In the genomic region with DNA sequence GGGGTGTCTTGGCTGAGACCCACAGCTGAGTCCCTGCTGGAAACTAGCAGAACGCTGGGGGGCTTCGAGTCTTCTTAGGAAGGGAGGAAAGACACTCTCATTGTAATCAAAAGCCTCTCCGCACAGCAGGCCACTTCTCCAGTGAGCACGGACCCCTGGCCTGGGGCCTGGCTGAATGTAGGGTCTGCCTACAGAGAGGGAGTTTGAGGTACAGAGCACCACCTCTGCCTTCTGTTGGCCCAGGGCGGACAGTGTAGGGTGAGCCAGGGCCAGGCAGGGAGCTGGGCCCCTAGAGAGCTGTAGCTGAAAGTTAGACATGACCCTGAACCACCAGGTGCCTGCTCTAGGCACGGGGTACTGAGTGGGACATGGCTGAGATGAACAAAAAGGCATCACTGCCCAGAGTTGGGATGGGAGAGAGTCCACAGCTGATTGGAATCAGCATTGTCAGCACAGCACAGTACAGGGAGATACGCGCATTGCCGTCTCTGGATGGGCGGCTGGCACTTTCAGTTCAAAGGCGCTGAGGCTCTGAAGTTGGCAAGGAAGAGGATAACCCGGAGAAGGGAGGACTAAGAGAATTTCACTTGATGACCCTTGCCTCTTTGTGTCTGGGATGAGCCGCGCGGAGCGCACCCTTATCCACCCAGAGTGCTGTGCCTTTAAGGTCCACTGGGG, we compare ENCODE assay signal across 8 cellular contexts. TPM values are rescaled to one million over a fixed set of nuclear protein-coding genes. Genes with fewer than 3 reads are reported as not detected.
DNase-seq lines count a peak whose midpoint lies in the region; ATAC-seq and TF ChIP-seq lines count a peak whose summit lies in the region.

No MANE protein-coding gene starts in this region.

- H3K27me3 ChIP-seq in hepatocyte = peaks cover 62% of the 10 kb centered on the region

- H3K36me3 ChIP-seq in HEK293 (ENCODE audit: control insufficient read depth in 2 of 2, insufficient read depth in 1 of 2, low read length in 2 of 2) (no peaks in the 10 kb centered on the region), hepatocyte (replicated peaks; ENCODE audit: insufficient read depth, low read depth) (no peaks in the 10 kb centered on the region)

- H3K4me2 ChIP-seq in hepatocyte = peak overlapping the region; percentile 100

- H3K9me3 ChIP-seq in HEK293 (ENCODE audit: control insufficient read depth, insufficient read depth, low read depth, low read length) (no peaks in the 10 kb centered on the region), T-helper 17 cell (ENCODE audit: control insufficient read depth, low read length, poor library complexity, severe bottlenecking) (no peaks in the 10 kb centered on the region), hepatocyte (ENCODE audit: low read depth) (no peaks in the 10 kb centered on the region)

- TF ChIP-seq CTCF in GM13977 (IDR thresholded peaks at IDR 0.05; ENCODE audit: extremely low read depth, insufficient read depth, missing control alignments) (peak; percentile 63), HEK293 (tag by site-specific recombination; IDR thresholded peaks at IDR 0.05) (no peak), hepatocyte (IDR thresholded peaks at IDR 0.05; ENCODE audit: poor library complexity) (no peak)

- peaks cover 15% of the 10 kb centered on the region for H3K4me1 Mint-ChIP-seq in T-helper 17 cell

- H3K27me3 Mint-ChIP-seq in T-helper 17 cell = peaks cover 55% of the 10 kb centered on the region

- CTCF ChIA-PET in HEK293 (lab: Yijun Ruan, JAX) = interaction anchor here (0.5 to 11.4 kb wide), 7 partner anchors 21 to 378 kb away, joined by 3 to 319 read pairs (median 5); no protein-coding TSS in a partner anchor

- peak; percentile 10 for ATAC-seq in T-helper 17 cell

- H3K27ac Mint-ChIP-seq in T-helper 17 cell = no peak overlapping the region

- in situ Hi-C loops in GM13977 (cut with MboI; ENCODE audit: low pct_unique_long_range_greater_than_20kb, low sequenced_read_pairs, unreplicated experiment) = loop anchor here (10.0 to 25.0 kb wide), 2 partner anchors 272 to 369 kb away; no protein-coding TSS in a partner anchor

- no peaks in the 10 kb centered on the region for H3K79me2 ChIP-seq in hepatocyte

- 36% methylated on average over 16 of the region's 16 CpGs for WGBS in hepatocyte (ENCODE audit: low lambda C conversion rate, missing lambda C conversion rate)

- H3K4me1 ChIP-seq in HEK293 (ENCODE audit: control insufficient read depth, insufficient read depth, low read length) (0 out of 2 replicates have a peak, but pooled peaks cover 2% of the 10 kb centered on the region), hepatocyte (ENCODE audit: insufficient read depth) (no peaks in the 10 kb centered on the region)

- H2AFZ ChIP-seq in hepatocyte = peak overlapping the region; percentile 79

- H3K27ac ChIP-seq in HEK293 (ENCODE audit: extremely low read depth, low read depth, low read length) = no peak overlapping the region
- H3K27ac ChIP-seq in hepatocyte = no peak overlapping the region

- peaks cover 8% of the 10 kb centered on the region for H3K36me3 Mint-ChIP-seq in T-helper 17 cell (ENCODE audit: low read depth)

- POLR2A ChIA-PET in HEK293 (lab: Yijun Ruan, JAX) = no interaction called here

- H3K9me2 ChIP-seq in hepatocyte (replicated peaks; ENCODE audit: insufficient read depth) = no peaks in the 10 kb centered on the region

- H4K20me1 ChIP-seq in hepatocyte (ENCODE audit: insufficient read depth, poor library complexity, severe bottlenecking) = no peaks in the 10 kb centered on the region

- DNase-seq in GM13977 (ENCODE audit: low spot score) (no peak), T-helper 17 cell (no peak), hepatocyte (ENCODE audit: low spot score) (no peak), stromal cell of bone marrow (ENCODE audit: low read depth) (peak; percentile 3), H4 (ENCODE audit: low spot score) (no peak), KG1 (lab: John Stamatoyannopoulos, UW) (no peak)
- no peak for DNase-seq in stimulated activated naive CD4-positive, alpha-beta T cell treated with Interleukin-2 at 50 U/mL for 16 hours (lab: John Stamatoyannopoulos, UW)

- no peak overlapping the region for H3K4me3 Mint-ChIP-seq in T-helper 17 cell

- H3K4me3 ChIP-seq in HEK293 (ENCODE audit: low read depth, low read length) (no peak overlapping the region; the same call in 1 of the 2 replicates), hepatocyte (peak overlapping the region; percentile 68)

TF ChIP-seq in HEK293, 187 proteins besides CTCF, POLR2A, EP300 and RAD21:
- no peak for TF ChIP-seq ZNF600 (tag by site-specific recombination; IDR thresholded peaks at IDR 0.05)
- TF ChIP-seq ZBTB48 (tag by site-specific recombination; IDR thresholded peaks at IDR 0.05) = 0 out of 2 replicates have a peak, but pooled peaks have one; percentile 11
- peak; percentile 78 for TF ChIP-seq ZBTB17 (tag by site-specific recombination; IDR thresholded peaks at IDR 0.05)

RNA-seq across cellular contexts. Expression of a gene that starts 0.4 kb away (rescaled TPM):
- total RNA-seq in T-helper 17 cell (not detected), hepatocyte (1.0 and 7.0 TPM in 2 replicates)
- polyA plus RNA-seq in hepatocyte = 0.79 and 2.0 TPM in 2 replicates
- not detected in 2 replicates for total RNA-seq in H4 (2014; rRNA removed; shearing (Covaris generic))
